Comparison of ENCODE assay signal across 1 cellular context in genomic region chr4:123398803-123399637, GRCh38.
A peak's percentile ranks its signal among the peaks of the same experiment; 100 is the strongest.
TF ChIP-seq lines count a peak whose summit lies in the region.

No MANE protein-coding gene starts in this region.

TF ChIP-seq in HEK293, 187 proteins besides CTCF, POLR2A, EP300 and RAD21 (continued from another document and continues in another):
- TF ChIP-seq ZBTB6 (tag by site-specific recombination; IDR thresholded peaks at IDR 0.05) (no peak), HOXC10 (CRISPR knock-in tag; IDR thresholded peaks at IDR 0.05) (no peak), ZNF121 (tag by site-specific recombination; IDR thresholded peaks at IDR 0.05) (no peak), BCL11A (tag by site-specific recombination; IDR thresholded peaks at IDR 0.05; ENCODE audit: low read depth) (peak; percentile 53; the same call in 1 of the 2 replicates), ZNF184 (tag by site-specific recombination; IDR thresholded peaks at IDR 0.05) (no peak), ZNF76 (tag by site-specific recombination; IDR thresholded peaks at IDR 0.05; ENCODE audit: borderline replicate concordance, low read depth) (no peak), ZNF37A (tag by site-specific recombination; IDR thresholded peaks at IDR 0.05) (no peak), ZNF266 (tag by site-specific recombination; IDR thresholded peaks at IDR 0.05; ENCODE audit: low read depth) (no peak), SCRT1 (tag by site-specific recombination; IDR thresholded peaks at IDR 0.05; ENCODE audit: borderline replicate concordance) (no peak), ZXDB (tag by site-specific recombination; IDR thresholded peaks at IDR 0.05) (0 out of 2 replicates have a peak, but pooled peaks have one; percentile 30), ZNF629 (tag by site-specific recombination; IDR thresholded peaks at IDR 0.05) (no peak), ZNF785 (tag by site-specific recombination; IDR thresholded peaks at IDR 0.05) (peak; percentile 19; the same call in 1 of the 2 replicates), TRIM28 (IDR thresholded peaks at IDR 0.05; ENCODE audit: borderline replicate concordance, low read length) (no peak), ZNF221 (tag by site-specific recombination; IDR thresholded peaks at IDR 0.05; ENCODE audit: borderline replicate concordance) (no peak), ZNF335 (tag by site-specific recombination; conservative IDR thresholded peaks at IDR 0.05) (peak; percentile 96), ZNF529 (tag by site-specific recombination; IDR thresholded peaks at IDR 0.05; ENCODE audit: insufficient replicate concordance) (no peak), ZNF560 (tag by site-specific recombination; IDR thresholded peaks at IDR 0.05; ENCODE audit: borderline replicate concordance) (no peak), ZNF362 (tag by site-specific recombination; IDR thresholded peaks at IDR 0.05) (peak; percentile 84), ZSCAN18 (tag by site-specific recombination; IDR thresholded peaks at IDR 0.05) (no peak), ZNF202 (tag by site-specific recombination; IDR thresholded peaks at IDR 0.05; ENCODE audit: borderline replicate concordance) (no peak), ZNF571 (tag by site-specific recombination; IDR thresholded peaks at IDR 0.05) (no peak), ZNF211 (tag by site-specific recombination; IDR thresholded peaks at IDR 0.05; ENCODE audit: low read depth) (no peak), SETDB1 (IDR thresholded peaks at IDR 0.05; ENCODE audit: insufficient read length, low read length) (no peak), ZFP41 (tag by site-specific recombination; IDR thresholded peaks at IDR 0.05; ENCODE audit: borderline replicate concordance) (no peak), MZF1 (tag by site-specific recombination; IDR thresholded peaks at IDR 0.05; ENCODE audit: borderline replicate concordance) (peak; percentile 92), ZNF768 (tag by site-specific recombination; IDR thresholded peaks at IDR 0.05) (no peak), GLI4 (tag by site-specific recombination; IDR thresholded peaks at IDR 0.05) (0 out of 2 replicates have a peak, but pooled peaks have one; percentile 42), KLF16 (tag by site-specific recombination; IDR thresholded peaks at IDR 0.05) (peak; percentile 41; the same call in 1 of the 2 replicates), ZNF837 (tag by site-specific recombination; IDR thresholded peaks at IDR 0.05) (no peak), GFI1B (tag by site-specific recombination; IDR thresholded peaks at IDR 0.05) (peak; percentile 30; the same call in 1 of the 2 replicates), ZFHX2 (tag by site-specific recombination; conservative IDR thresholded peaks at IDR 0.05) (no peak), ZNF776 (tag by site-specific recombination; IDR thresholded peaks at IDR 0.05; ENCODE audit: borderline replicate concordance) (no peak), KLF9 (tag by site-specific recombination; IDR thresholded peaks at IDR 0.05; ENCODE audit: low read depth) (no peak), ZNF324 (tag by site-specific recombination; IDR thresholded peaks at IDR 0.05) (no peak), ZNF394 (tag by site-specific recombination; IDR thresholded peaks at IDR 0.05; ENCODE audit: borderline replicate concordance) (0 out of 2 replicates have a peak, but pooled peaks have one; percentile 27), GLIS1 (tag by site-specific recombination; IDR thresholded peaks at IDR 0.05) (peak; percentile 77), ZNF654 (tag by site-specific recombination; IDR thresholded peaks at IDR 0.05; ENCODE audit: low read depth) (no peak), SALL2 (tag by site-specific recombination; IDR thresholded peaks at IDR 0.05; ENCODE audit: borderline replicate concordance) (no peak), ZNF707 (tag by site-specific recombination; IDR thresholded peaks at IDR 0.05) (no peak), ZNF677 (tag by site-specific recombination; IDR thresholded peaks at IDR 0.05) (no peak), SP3 (tag by site-specific recombination; IDR thresholded peaks at IDR 0.05) (peak; percentile 33; the same call in 1 of the 2 replicates), ZNF791 (tag by site-specific recombination; IDR thresholded peaks at IDR 0.05) (no peak), ZNF558 (tag by site-specific recombination; IDR thresholded peaks at IDR 0.05) (no peak), ZNF138 (tag by site-specific recombination; IDR thresholded peaks at IDR 0.05; ENCODE audit: borderline replicate concordance) (no peak), PATZ1 (tag by site-specific recombination; IDR thresholded peaks at IDR 0.05) (peak; percentile 49), ZBTB48 (tag by site-specific recombination; IDR thresholded peaks at IDR 0.05) (peak; percentile 56), ZNF2 (tag by site-specific recombination; IDR thresholded peaks at IDR 0.05) (no peak), KLF10 (tag by site-specific recombination; IDR thresholded peaks at IDR 0.05) (no peak), KLF1 (tag by site-specific recombination; IDR thresholded peaks at IDR 0.05) (no peak), ZNF561 (tag by site-specific recombination; IDR thresholded peaks at IDR 0.05; ENCODE audit: borderline replicate concordance) (no peak), ZNF423 (tag by site-specific recombination; IDR thresholded peaks at IDR 0.05) (0 out of 2 replicates have a peak, but pooled peaks have one; percentile 34)
- TF ChIP-seq, protein P1, sequence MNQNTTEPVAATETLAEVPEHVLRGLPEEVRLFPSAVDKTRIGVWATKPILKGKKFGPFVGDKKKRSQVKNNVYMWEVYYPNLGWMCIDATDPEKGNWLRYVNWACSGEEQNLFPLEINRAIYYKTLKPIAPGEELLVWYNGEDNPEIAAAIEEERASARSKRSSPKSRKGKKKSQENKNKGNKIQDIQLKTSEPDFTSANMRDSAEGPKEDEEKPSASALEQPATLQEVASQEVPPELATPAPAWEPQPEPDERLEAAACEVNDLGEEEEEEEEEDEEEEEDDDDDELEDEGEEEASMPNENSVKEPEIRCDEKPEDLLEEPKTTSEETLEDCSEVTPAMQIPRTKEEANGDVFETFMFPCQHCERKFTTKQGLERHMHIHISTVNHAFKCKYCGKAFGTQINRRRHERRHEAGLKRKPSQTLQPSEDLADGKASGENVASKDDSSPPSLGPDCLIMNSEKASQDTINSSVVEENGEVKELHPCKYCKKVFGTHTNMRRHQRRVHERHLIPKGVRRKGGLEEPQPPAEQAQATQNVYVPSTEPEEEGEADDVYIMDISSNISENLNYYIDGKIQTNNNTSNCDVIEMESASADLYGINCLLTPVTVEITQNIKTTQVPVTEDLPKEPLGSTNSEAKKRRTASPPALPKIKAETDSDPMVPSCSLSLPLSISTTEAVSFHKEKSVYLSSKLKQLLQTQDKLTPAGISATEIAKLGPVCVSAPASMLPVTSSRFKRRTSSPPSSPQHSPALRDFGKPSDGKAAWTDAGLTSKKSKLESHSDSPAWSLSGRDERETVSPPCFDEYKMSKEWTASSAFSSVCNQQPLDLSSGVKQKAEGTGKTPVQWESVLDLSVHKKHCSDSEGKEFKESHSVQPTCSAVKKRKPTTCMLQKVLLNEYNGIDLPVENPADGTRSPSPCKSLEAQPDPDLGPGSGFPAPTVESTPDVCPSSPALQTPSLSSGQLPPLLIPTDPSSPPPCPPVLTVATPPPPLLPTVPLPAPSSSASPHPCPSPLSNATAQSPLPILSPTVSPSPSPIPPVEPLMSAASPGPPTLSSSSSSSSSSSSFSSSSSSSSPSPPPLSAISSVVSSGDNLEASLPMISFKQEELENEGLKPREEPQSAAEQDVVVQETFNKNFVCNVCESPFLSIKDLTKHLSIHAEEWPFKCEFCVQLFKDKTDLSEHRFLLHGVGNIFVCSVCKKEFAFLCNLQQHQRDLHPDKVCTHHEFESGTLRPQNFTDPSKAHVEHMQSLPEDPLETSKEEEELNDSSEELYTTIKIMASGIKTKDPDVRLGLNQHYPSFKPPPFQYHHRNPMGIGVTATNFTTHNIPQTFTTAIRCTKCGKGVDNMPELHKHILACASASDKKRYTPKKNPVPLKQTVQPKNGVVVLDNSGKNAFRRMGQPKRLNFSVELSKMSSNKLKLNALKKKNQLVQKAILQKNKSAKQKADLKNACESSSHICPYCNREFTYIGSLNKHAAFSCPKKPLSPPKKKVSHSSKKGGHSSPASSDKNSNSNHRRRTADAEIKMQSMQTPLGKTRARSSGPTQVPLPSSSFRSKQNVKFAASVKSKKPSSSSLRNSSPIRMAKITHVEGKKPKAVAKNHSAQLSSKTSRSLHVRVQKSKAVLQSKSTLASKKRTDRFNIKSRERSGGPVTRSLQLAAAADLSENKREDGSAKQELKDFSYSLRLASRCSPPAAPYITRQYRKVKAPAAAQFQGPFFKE (tag by site-specific recombination; IDR thresholded peaks at IDR 0.05; ENCODE audit: borderline replicate concordance) = no peak
- TF ChIP-seq, protein P2, sequence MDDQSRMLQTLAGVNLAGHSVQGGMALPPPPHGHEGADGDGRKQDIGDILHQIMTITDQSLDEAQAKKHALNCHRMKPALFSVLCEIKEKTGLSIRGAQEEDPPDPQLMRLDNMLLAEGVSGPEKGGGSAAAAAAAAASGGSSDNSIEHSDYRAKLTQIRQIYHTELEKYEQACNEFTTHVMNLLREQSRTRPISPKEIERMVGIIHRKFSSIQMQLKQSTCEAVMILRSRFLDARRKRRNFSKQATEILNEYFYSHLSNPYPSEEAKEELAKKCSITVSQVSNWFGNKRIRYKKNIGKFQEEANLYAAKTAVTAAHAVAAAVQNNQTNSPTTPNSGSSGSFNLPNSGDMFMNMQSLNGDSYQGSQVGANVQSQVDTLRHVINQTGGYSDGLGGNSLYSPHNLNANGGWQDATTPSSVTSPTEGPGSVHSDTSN (CRISPR knock-in tag; IDR thresholded peaks at IDR 0.05) = no peak
- TF ChIP-seq, protein P3, sequence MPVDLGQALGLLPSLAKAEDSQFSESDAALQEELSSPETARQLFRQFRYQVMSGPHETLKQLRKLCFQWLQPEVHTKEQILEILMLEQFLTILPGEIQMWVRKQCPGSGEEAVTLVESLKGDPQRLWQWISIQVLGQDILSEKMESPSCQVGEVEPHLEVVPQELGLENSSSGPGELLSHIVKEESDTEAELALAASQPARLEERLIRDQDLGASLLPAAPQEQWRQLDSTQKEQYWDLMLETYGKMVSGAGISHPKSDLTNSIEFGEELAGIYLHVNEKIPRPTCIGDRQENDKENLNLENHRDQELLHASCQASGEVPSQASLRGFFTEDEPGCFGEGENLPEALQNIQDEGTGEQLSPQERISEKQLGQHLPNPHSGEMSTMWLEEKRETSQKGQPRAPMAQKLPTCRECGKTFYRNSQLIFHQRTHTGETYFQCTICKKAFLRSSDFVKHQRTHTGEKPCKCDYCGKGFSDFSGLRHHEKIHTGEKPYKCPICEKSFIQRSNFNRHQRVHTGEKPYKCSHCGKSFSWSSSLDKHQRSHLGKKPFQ (tag by site-specific recombination; IDR thresholded peaks at IDR 0.05) = no peak
- TF ChIP-seq, protein P4, sequence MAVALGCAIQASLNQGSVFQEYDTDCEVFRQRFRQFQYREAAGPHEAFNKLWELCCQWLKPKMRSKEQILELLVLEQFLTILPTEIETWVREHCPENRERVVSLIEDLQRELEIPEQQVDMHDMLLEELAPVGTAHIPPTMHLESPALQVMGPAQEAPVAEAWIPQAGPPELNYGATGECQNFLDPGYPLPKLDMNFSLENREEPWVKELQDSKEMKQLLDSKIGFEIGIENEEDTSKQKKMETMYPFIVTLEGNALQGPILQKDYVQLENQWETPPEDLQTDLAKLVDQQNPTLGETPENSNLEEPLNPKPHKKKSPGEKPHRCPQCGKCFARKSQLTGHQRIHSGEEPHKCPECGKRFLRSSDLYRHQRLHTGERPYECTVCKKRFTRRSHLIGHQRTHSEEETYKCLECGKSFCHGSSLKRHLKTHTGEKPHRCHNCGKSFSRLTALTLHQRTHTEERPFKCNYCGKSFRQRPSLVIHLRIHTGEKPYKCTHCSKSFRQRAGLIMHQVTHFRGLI (tag by site-specific recombination; IDR thresholded peaks at IDR 0.05) = peak; percentile 74
